9 cellular contexts compared by ENCODE assay signal in genomic region chr1:17233675-17234074, GRCh38. TPM values are rescaled to one million over a fixed set of nuclear protein-coding genes. Genes with fewer than 3 reads are reported as not detected.
DNase-seq lines count a peak whose midpoint lies in the region; ATAC-seq and TF ChIP-seq lines count a peak whose summit lies in the region.
"Had no signal": no experiment of that assay in that cellular context is flagged by ENCODE, and none has a peak within 500 bp of the region (broad histone marks: within the 10 kb centered on the region; RNA-seq: fewer than 3 reads in every experiment).

No MANE protein-coding gene starts in this region.

- H3K4me3 ChIP-seq in AG04450 (ENCODE audit: low read depth, low read length) (no peak overlapping the region), MG63 (no peak overlapping the region), cardiac fibroblast (replicated peaks in 1 of 2; ENCODE audit: low read depth in 2 of 2, low read length in 2 of 2) (no peak overlapping the region), lower leg skin (ENCODE audit: low read depth, poor library complexity, severe bottlenecking) (no peak overlapping the region)

- peak; percentile 77 for DNase-seq in AG04450 (ENCODE audit: low read depth, low spot score)
- peak; percentile 99 for DNase-seq in MG63
- DNase-seq in cardiac fibroblast (ENCODE audit: low read depth in 2 of 2): peak; percentile 81 to 94
- DNase-seq in lower leg skin (ENCODE audit: low spot score in 2 of 2): peak; percentile 36 to 88
- DNase-seq in T-helper 1 cell: no peak
- no peak for DNase-seq in activated effector memory CD4-positive, alpha-beta T cell treated with Interleukin-2 at 50 U/mL for 16 hours
- no peak for DNase-seq in NOMO-1 treated with DMSO at 0.1 percent for 48 hours (lab: John Stamatoyannopoulos, UW; ENCODE audit: unreplicated experiment)
- DNase-seq: NCI-H345 had no signal

- intact Hi-C loops in lower leg skin (cut with DNase I; ENCODE audit: low total_unique reads): loop anchor here (10.0 kb wide), 1 partner anchor 169 kb away; no protein-coding TSS in a partner anchor

- peak overlapping the region; percentile 80 for H3K27ac ChIP-seq in AG04450 (ENCODE audit: low read depth, low read length)

- TF ChIP-seq POLR2A in lower leg skin (IDR thresholded peaks at IDR 0.05): no peak

- H3K36me3 ChIP-seq in MG63: no peaks in the 10 kb centered on the region

- 12 to 15% methylated on average over 2 to 6 of the region's 6 CpGs for WGBS in lower leg skin, 2 donors

- H3K9me3 ChIP-seq in AG04450 (ENCODE audit: control insufficient read depth, insufficient read depth, low read length) (no peaks in the 10 kb centered on the region), MG63 (no peaks in the 10 kb centered on the region)

- ATAC-seq in GM21576 (IDR thresholded peaks at IDR 0.05; ENCODE audit: unreplicated experiment): no peak

- POLR2A ChIA-PET in AG04450 (lab: Yijun Ruan, JAX): interaction anchor here (0.6 to 1.1 kb wide), 2 partner anchors 63 to 108 kb away, joined by 3 to 5 read pairs; no protein-coding TSS in a partner anchor

- CTCF ChIA-PET in AG04450 (lab: Charles Lee): interaction anchor here (1.2 to 9.1 kb wide), 3 partner anchors 21 to 106 kb away, joined by 3 to 282 read pairs (median 4); no protein-coding TSS in a partner anchor

- H3K27me3 ChIP-seq in AG04450 (ENCODE audit: control insufficient read depth, insufficient read depth, low read length): no peaks in the 10 kb centered on the region
- no peaks in the 10 kb centered on the region for H3K27me3 ChIP-seq in MG63

- TF ChIP-seq CTCF in AG04450 (IDR thresholded peaks at IDR 0.05; ENCODE audit: low read depth, low read length) (no peak), cardiac fibroblast (IDR thresholded peaks at IDR 0.05; ENCODE audit: low read depth, low read length) (no peak), lower leg skin (IDR thresholded peaks at IDR 0.05) (no peak)

RNA-seq across cellular contexts. Expression of gene PADI3, which starts 15.2 kb away (rescaled TPM):
- 0.05 TPM in 1 of 2 replicates, not detected in the other for polyA plus RNA-seq in AG04450 (2011; rRNA removed)
- 0.05 and 0.09 TPM in 2 replicates for polyA minus RNA-seq in AG04450 (2011; rRNA and poly(A)+ RNA removed)
- 0.53 and 7.3 TPM in 2 replicates for total RNA-seq in MG63 (2014; rRNA removed; shearing (Covaris generic); ENCODE audit: low replicate concordance)
- 1 to 10 TPM in 1 of 4 donors, under 1 TPM in 1, not detected in 2; 0.23 to 2.1 TPM for total RNA-seq in lower leg skin

RNA-seq across cellular contexts. Expression of gene PADI1, which starts 28.7 kb away (rescaled TPM):
- polyA plus RNA-seq in AG04450 (2011; rRNA removed): not detected in 2 replicates
- polyA minus RNA-seq in AG04450 (2011; rRNA and poly(A)+ RNA removed): 0.09 TPM in 1 of 2 replicates, not detected in the other
- total RNA-seq in MG63 (2014; rRNA removed; shearing (Covaris generic); ENCODE audit: low replicate concordance): 0.03 TPM in 1 of 2 replicates, not detected in the other
- total RNA-seq in lower leg skin: 10 to 100 TPM in 1 of 4 donors, 1 to 10 TPM in 3; 3.2 to 24.2 (median 6.6) TPM

Comparison
In these comparisons a context has a peak if more than half of its experiments do, and no peak if none do; other contexts are left out.
1. DNase-seq: peak in AG04450 (single experiment), MG63 (single experiment), cardiac fibroblast (2 of 2) and lower leg skin (2 of 2); none in T-helper 1 cell (0 of 5), activated effector memory CD4-positive, alpha-beta T cell treated with Interleukin-2 at 50 U/mL for 16 hours (single experiment) and NOMO-1 treated with DMSO at 0.1 percent for 48 hours (single experiment).